In genomic region chr16:58280146-58280845, GRCh38 we compare ENCODE assay signal across 1 cellular context.
TF ChIP-seq lines count a peak whose summit lies in the region.

No MANE protein-coding gene starts in this region.

TF ChIP-seq in H1, 55 proteins besides CTCF, POLR2A, EP300 and RAD21:
- no peak for TF ChIP-seq CREB1 (IDR thresholded peaks at IDR 0.05)
- TF ChIP-seq RNF2 (IDR thresholded peaks at IDR 0.05; ENCODE audit: borderline replicate concordance, low read depth, low read length, missing control alignments, poor library complexity, severe bottlenecking) = no peak
- no peak for TF ChIP-seq GTF2F1 (IDR thresholded peaks at IDR 0.05; ENCODE audit: borderline replicate concordance, low read depth, low read length)
- TF ChIP-seq KDM4A (IDR thresholded peaks at IDR 0.05; ENCODE audit: low read depth, low read length, severe bottlenecking) = no peak
- TF ChIP-seq NRF1 (IDR thresholded peaks at IDR 0.05; ENCODE audit: low read depth, low read length) = no peak
- TF ChIP-seq HDAC6 (IDR thresholded peaks at IDR 0.05; ENCODE audit: low read depth, low read length) = no peak
